Comparison of ENCODE assay signal across 8 cellular contexts in the genomic region with DNA sequence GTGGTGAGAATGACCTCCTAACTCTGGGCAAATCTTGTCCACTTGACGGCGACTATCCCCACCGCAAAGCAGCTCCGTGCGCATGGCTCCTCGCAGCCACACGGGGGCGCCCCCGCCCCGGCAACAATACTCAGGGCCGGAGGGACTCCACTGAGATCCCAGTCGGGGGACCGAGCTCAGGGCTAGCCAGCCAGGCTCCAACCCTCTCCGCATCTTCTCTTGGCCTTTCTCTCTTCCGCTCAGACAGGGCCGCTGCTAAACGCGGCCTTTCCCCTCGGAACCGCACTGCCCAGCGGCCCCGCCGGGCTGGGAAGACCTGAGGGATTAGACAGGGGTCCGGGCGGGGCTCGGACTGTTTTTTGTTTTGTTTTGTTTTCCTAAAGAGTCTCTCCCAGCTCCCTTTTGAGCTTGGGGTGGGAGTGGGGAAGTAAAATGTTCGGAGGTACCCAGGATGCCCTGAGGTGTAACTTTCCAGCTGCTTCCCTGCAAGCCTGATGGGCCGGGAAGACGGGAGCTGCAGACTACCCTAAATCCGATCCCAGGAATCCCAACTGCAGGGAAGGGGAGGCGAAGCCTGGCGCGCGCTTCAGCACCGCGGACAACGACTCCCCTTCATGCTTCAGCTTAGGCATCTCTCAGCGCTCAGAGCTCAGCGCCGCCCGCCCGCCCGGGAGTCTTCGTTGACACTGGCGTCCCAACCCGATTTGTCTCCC. TPM values are rescaled to one million over a fixed set of nuclear protein-coding genes. Genes with fewer than 3 reads are reported as not detected.
DNase-seq lines count a peak whose midpoint lies in the region; ATAC-seq and TF ChIP-seq lines count a peak whose summit lies in the region.

No MANE protein-coding gene starts in this region.

- no peaks in the 10 kb centered on the region; the same call in 1 of the 2 replicates for H3K36me3 ChIP-seq in HAP-1 (replicated peaks)
- H3K36me3 ChIP-seq in heart right ventricle: peaks cover 0 to 11% (median 2%) of the 10 kb centered on the region in 9 donors
- no peaks in the 10 kb centered on the region for H3K36me3 ChIP-seq in uterus

- no peaks in the 10 kb centered on the region for H3K27me3 ChIP-seq in HAP-1 (ENCODE audit: low read depth)
- no peaks in the 10 kb centered on the region for H3K27me3 ChIP-seq in heart right ventricle
- no peaks in the 10 kb centered on the region for H3K27me3 ChIP-seq in uterus

- WGBS in heart right ventricle, 2 donors: 1 to 2% methylated on average over 46 of the region's 46 CpGs

- TF ChIP-seq CTCF in heart right ventricle (IDR thresholded peaks at IDR 0.05) (peak; percentile 89 to 98 (median 90)), uterus (IDR thresholded peaks at IDR 0.05) (peak; percentile 76 to 81 (median 79))

- H3K27ac ChIP-seq in heart right ventricle (peak overlapping the region in 2 of 10 donors; percentile 10 to 53), uterus (no peak overlapping the region)

- intact Hi-C loops in heart right ventricle (cut with DNase I): loop anchor here in 9 of 10 donors (2.0 to 10.0 kb wide), 9 partner anchors 46 to 236 kb away; a partner anchor contains a TSS
- intact Hi-C loops in posterior cingulate gyrus (cut with DNase I): loop anchor here (1.0 to 2.0 kb wide), 3 partner anchors 48 to 232 kb away; no protein-coding TSS in a partner anchor
- intact Hi-C loops in uterus (cut with DNase I; ENCODE audit: low total_unique reads): no loop called here

- in situ Hi-C loops in G401 (cut with HindIII; ENCODE audit: low sequenced_read_pairs): no loop called here
- in situ Hi-C loops in HAP-1 (cut with MboI; ENCODE audit: low sequenced_read_pairs): no loop called here

- ATAC-seq in heart right ventricle: peak; percentile 70 to 92 (median 86)

- peaks cover 3% of the 10 kb centered on the region; the same call in 1 of the 2 replicates for H3K4me1 ChIP-seq in HAP-1
- peaks cover 10 to 75% (median 45%) of the 10 kb centered on the region in 9 donors for H3K4me1 ChIP-seq in heart right ventricle
- H3K4me1 ChIP-seq in uterus: peaks cover 0 to 6% of the 10 kb centered on the region in 2 donors

- no peak for TF ChIP-seq POLR2A in uterus (IDR thresholded peaks at IDR 0.05)

- DNase-seq in G401 (ENCODE audit: low spot score): peak; percentile 86
- DNase-seq in HAP-1 (ENCODE audit: low spot score in 2 of 2): peak; percentile 79 to 89
- DNase-seq in MV-4-11 (lab: John Stamatoyannopoulos, UW): peak; percentile 68
- peak; percentile 45 for DNase-seq in T follicular helper cell (ENCODE audit: low read depth)
- peak; percentile 74 for DNase-seq in amniotic epithelial cell (ENCODE audit: low read depth)
- DNase-seq in heart right ventricle: peak; percentile 80 to 84
- peak; percentile 79 to 98 (median 88) for DNase-seq in posterior cingulate gyrus
- DNase-seq in uterus: peak; percentile 59 to 77

- peak overlapping the region; percentile 21 for H3K4me3 ChIP-seq in HAP-1
- peak overlapping the region in 9 of 10 donors; percentile 24 to 58 (median 43) for H3K4me3 ChIP-seq in heart right ventricle
- H3K4me3 ChIP-seq in uterus: no peak overlapping the region

- no peaks in the 10 kb centered on the region for H3K9me3 ChIP-seq in HAP-1
- H3K9me3 ChIP-seq in heart right ventricle: no peaks in the 10 kb centered on the region
- no peaks in the 10 kb centered on the region for H3K9me3 ChIP-seq in uterus

RNA-seq across cellular contexts. Expression of a gene that starts 2.7 kb away (rescaled TPM):
- total RNA-seq in G401 (2014; rRNA removed; shearing (Covaris generic)): not detected in 2 replicates
- total RNA-seq in heart right ventricle (100 to 1,000 TPM in 7 of 10 donors, 10 to 100 TPM in 3; 15.5 to 707 (median 190) TPM), uterus (1 to 10 TPM in 2 of 4 donors, under 1 TPM in 1, not detected in 1; 0.29 to 8.6 (median 4.1) TPM)
- 100 to 1,000 TPM; 264 to 452 TPM for polyA plus RNA-seq in heart right ventricle

RNA-seq across cellular contexts. Expression of a gene that starts 22.7 kb away (rescaled TPM):
- 56.1 and 67.4 TPM in 2 replicates for total RNA-seq in G401 (2014; rRNA removed; shearing (Covaris generic))
- total RNA-seq in heart right ventricle (100 to 1,000 TPM in 7 of 10 donors, 10 to 100 TPM in 3; 65.6 to 146 (median 119) TPM), uterus (100 to 1,000 TPM in 3 of 4 donors, 10 to 100 TPM in 1; 63.5 to 181 (median 156) TPM)
- polyA plus RNA-seq in heart right ventricle: 10 to 100 TPM; 28.7 to 74.3 TPM

RNA-seq across cellular contexts. Expression of a gene that starts 57.7 kb away (rescaled TPM):
- total RNA-seq in G401 (2014; rRNA removed; shearing (Covaris generic)): 235 and 256 TPM in 2 replicates
- total RNA-seq in heart right ventricle (10 to 100 TPM in 2 of 10 donors, 1 to 10 TPM in 8; 4.9 to 12.1 (median 7.0) TPM), uterus (100 to 1,000 TPM in 1 of 4 donors, 10 to 100 TPM in 3; 11.0 to 122 (median 38.0) TPM)
- polyA plus RNA-seq in heart right ventricle: 10 to 100 TPM in 1 of 2 donors, 1 to 10 TPM in 1; 5.2 to 23.3 TPM

Comparison
In these comparisons a context has a peak if more than half of its experiments do, and no peak if none do; other contexts are left out.
1. H3K4me3 ChIP-seq: peak in HAP-1 (single experiment) and heart right ventricle (9 of 10); none in uterus (0 of 2).
2. Peak in every context shown above with its lines, with median percentiles within 50 percentile points of each other: DNase-seq.